In genomic region chrX:108699368-108699767, GRCh38 we compare ENCODE assay signal across 8 cellular contexts. TPM values are rescaled to one million over a fixed set of nuclear protein-coding genes. Genes with fewer than 3 reads are reported as not detected.
DNase-seq lines count a peak whose midpoint lies in the region; ATAC-seq and TF ChIP-seq lines count a peak whose summit lies in the region.

No MANE protein-coding gene starts in this region.

- H3K27ac ChIP-seq in coronary artery: no peak overlapping the region

- no peak for TF ChIP-seq CTCF in Calu3 (IDR thresholded peaks at IDR 0.05; ENCODE audit: unreplicated experiment)
- TF ChIP-seq CTCF in coronary artery (IDR thresholded peaks at IDR 0.05): no peak

- no peak overlapping the region for H3K4me3 ChIP-seq in coronary artery

- no peaks in the 10 kb centered on the region for H3K27me3 Mint-ChIP-seq in Calu3 (ENCODE audit: unreplicated experiment)

- no peaks in the 10 kb centered on the region for H3K4me1 Mint-ChIP-seq in Calu3 (ENCODE audit: low read depth, unreplicated experiment)

- DNase-seq in NCI-H345 (lab: John Stamatoyannopoulos, UW) (peak; percentile 23), NCI-H345 treated with DMSO at 0.1 percent for 48 hours (lab: John Stamatoyannopoulos, UW; ENCODE audit: unreplicated experiment) (no peak), SW480 (ENCODE audit: low spot score) (peak; percentile 41), kidney tubule cell (ENCODE audit: low spot score) (peak; percentile 49), Calu3 (no peak), activated T-cell treated with anti-CD3 and anti-CD28 coated beads for 4 hours (no peak), coronary artery (ENCODE audit: low spot score) (no peak)

- H3K36me3 Mint-ChIP-seq in Calu3 (ENCODE audit: insufficient read depth, unreplicated experiment): no peaks in the 10 kb centered on the region

- intact Hi-C loops in Calu3 (cut with micrococcal nuclease; ENCODE audit: unreplicated experiment): loop anchor here (1.0 to 5.0 kb wide), 3 partner anchors 685 to 1188 kb away; no protein-coding TSS in a partner anchor

- no peak overlapping the region for H3K4me3 Mint-ChIP-seq in Calu3 (ENCODE audit: low read depth, unreplicated experiment)

- no TSS peak for BruUV-seq in Calu3 (replicated peaks; lab: Mats Ljungman, UMichigan)

- ATAC-seq in HG03095 (IDR thresholded peaks at IDR 0.05; ENCODE audit: unreplicated experiment): peak; percentile 68

- no peak overlapping the region for H3K27ac Mint-ChIP-seq in Calu3 (ENCODE audit: unreplicated experiment)

- CTCF ChIA-PET in Calu3 (lab: Charles Lee): interaction anchor here (0.7 to 1.9 kb wide), 7 partner anchors 499 to 786 kb away, joined by 4 to 31 read pairs (median 5); no protein-coding TSS in a partner anchor

- H3K9me3 Mint-ChIP-seq in Calu3 (ENCODE audit: low read depth, unreplicated experiment): no peaks in the 10 kb centered on the region

RNA-seq across cellular contexts. Expression of gene IRS4, which starts 37.0 kb away (rescaled TPM):
- total RNA-seq in Calu3 (2022): 0.10 TPM in 1 of 2 replicates, not detected in the other

Comparison
In these comparisons a context has a peak if more than half of its experiments do, and no peak if none do; other contexts are left out.
1. DNase-seq: peak in NCI-H345 (single experiment), SW480 (single experiment) and kidney tubule cell (single experiment); none in NCI-H345 treated with DMSO at 0.1 percent for 48 hours (single experiment), Calu3 (single experiment), activated T-cell treated with anti-CD3 and anti-CD28 coated beads for 4 hours (single experiment) and coronary artery (single experiment).